In genomic region chr12:48796976-48797375, GRCh38 we compare ENCODE assay signal across 20 cellular contexts. TPM values are rescaled to one million over a fixed set of nuclear protein-coding genes. Genes with fewer than 3 reads are reported as not detected.
A peak's percentile ranks its signal among the peaks of the same experiment; 100 is the strongest.
DNase-seq lines count a peak whose midpoint lies in the region; ATAC-seq and TF ChIP-seq lines count a peak whose summit lies in the region.
"Had no signal": no experiment of that assay in that cellular context is flagged by ENCODE, and none has a peak within 500 bp of the region (broad histone marks: within the 10 kb centered on the region; RNA-seq: fewer than 3 reads in every experiment).

No MANE protein-coding gene starts in this region.

- peak overlapping the region; percentile 18 for H3K27ac Mint-ChIP-seq in activated naive CD8-positive, alpha-beta T cell treated with anti-CD3 and anti-CD28 coated beads, Interleukin-2, amount 50 U/mL, for 24 hours
- H3K27ac Mint-ChIP-seq: activated T-helper 1 cell treated with anti-CD3 and anti-CD28 coated beads, Interleukin-12 subunit alpha, Interleukin-12 subunit beta, Interleukin-2, Interleukin-4 antibody, amounts not matched to agents 30 ng/mL and 10 ng/mL and 1 ng/mL, durations not matched to agents 14 hours and 24 hours and 36 hours; immature natural killer cell; naive thymus-derived CD8-positive, alpha-beta T cell; progenitor cell of endocrine pancreas; stimulated activated naive B cell treated with anti-CD40 and anti-IgM and Interleukin-4, amounts not matched to agents 10 μg/mL and 1 μg/mL and 100 μg/mL, for 72 hours; T-helper 17 cell had no signal

- H3K4me1 ChIP-seq in SJCRH30: no peaks in the 10 kb centered on the region

- H3K4me3 Mint-ChIP-seq in activated naive CD8-positive, alpha-beta T cell treated with anti-CD3 and anti-CD28 coated beads, Interleukin-2, amount 50 U/mL, for 24 hours: no peak overlapping the region
- H3K4me3 Mint-ChIP-seq: activated T-helper 1 cell treated with anti-CD3 and anti-CD28 coated beads, Interleukin-12 subunit alpha, Interleukin-12 subunit beta, Interleukin-2, Interleukin-4 antibody, amounts not matched to agents 30 ng/mL and 10 ng/mL and 1 ng/mL, durations not matched to agents 14 hours and 24 hours and 36 hours; immature natural killer cell; naive thymus-derived CD8-positive, alpha-beta T cell; stimulated activated naive B cell treated with anti-CD40 and anti-IgM and Interleukin-4, amounts not matched to agents 10 μg/mL and 1 μg/mL and 100 μg/mL, for 72 hours; T-helper 17 cell had no signal

- H3K36me3 Mint-ChIP-seq in activated naive CD8-positive, alpha-beta T cell treated with anti-CD3 and anti-CD28 coated beads, Interleukin-2, amount 50 U/mL, for 24 hours (ENCODE audit: low read depth): no peaks in the 10 kb centered on the region
- H3K36me3 Mint-ChIP-seq: immature natural killer cell; naive thymus-derived CD8-positive, alpha-beta T cell; stimulated activated naive B cell treated with anti-CD40 and anti-IgM and Interleukin-4, amounts not matched to agents 10 μg/mL and 1 μg/mL and 100 μg/mL, for 72 hours had no signal

- H3K4me3 ChIP-seq in AG10803 (ENCODE audit: low read length) (no peak overlapping the region), SJCRH30 (no peak overlapping the region)
- H3K4me3 ChIP-seq: smooth muscle cell, transverse colon had no signal

- peaks cover 11% of the 10 kb centered on the region for H3K27me3 Mint-ChIP-seq in activated naive CD8-positive, alpha-beta T cell treated with anti-CD3 and anti-CD28 coated beads, Interleukin-2, amount 50 U/mL, for 24 hours
- H3K27me3 Mint-ChIP-seq: progenitor cell of endocrine pancreas had no signal

- H3K27ac ChIP-seq in SJCRH30: no peak overlapping the region

- H3K4me1 Mint-ChIP-seq in activated naive CD8-positive, alpha-beta T cell treated with anti-CD3 and anti-CD28 coated beads, Interleukin-2, amount 50 U/mL, for 24 hours: peaks cover 12% of the 10 kb centered on the region
- H3K4me1 Mint-ChIP-seq: immature natural killer cell had no signal

- peak; percentile 96 for ATAC-seq in activated naive CD8-positive, alpha-beta T cell treated with anti-CD3 and anti-CD28 coated beads, Interleukin-2, amount 50 U/mL, for 24 hours
- no peak for ATAC-seq in GM19452 (IDR thresholded peaks at IDR 0.05; ENCODE audit: unreplicated experiment)
- ATAC-seq: naive thymus-derived CD8-positive, alpha-beta T cell; Right ventricle myocardium inferior; T-helper 17 cell had no signal

- peak; percentile 27 for DNase-seq in AG10803 (ENCODE audit: low read depth)
- DNase-seq in DMS79 (lab: John Stamatoyannopoulos, UW): peak; percentile 12
- peak; percentile 66 to 87 for DNase-seq in NOMO-1 (lab: John Stamatoyannopoulos, UW; ENCODE audit: unreplicated experiment in 2 of 2)
- peak; percentile 51 for DNase-seq in activated naive CD8-positive, alpha-beta T cell treated with anti-CD3 and anti-CD28 coated beads, Interleukin-2, amount 50 U/mL, for 24 hours
- no peak for DNase-seq in SJCRH30
- no peak for DNase-seq in NCI-H146 (lab: John Stamatoyannopoulos, UW)
- DNase-seq: amniotic stem cell; effector memory CD4-positive, alpha-beta T cell; GOT3; immature natural killer cell; naive thymus-derived CD8-positive, alpha-beta T cell; NCI-H1092 treated with DMSO at 0.1 percent for 48 hours; stimulated activated naive B cell treated with anti-CD40 and anti-IgM and Interleukin-4, amounts not matched to agents 10 μg/mL and 1 μg/mL and 100 μg/mL, for 72 hours; T-helper 17 cell; transverse colon had no signal

- TF ChIP-seq CTCF in AG10803 (conservative IDR thresholded peaks at IDR 0.05; ENCODE audit: low read length): no peak

- H3K36me3 ChIP-seq in SJCRH30: no peaks in the 10 kb centered on the region
- H3K36me3 ChIP-seq: transverse colon had no signal

- H3K9me3 Mint-ChIP-seq in activated naive CD8-positive, alpha-beta T cell treated with anti-CD3 and anti-CD28 coated beads, Interleukin-2, amount 50 U/mL, for 24 hours: no peaks in the 10 kb centered on the region
- H3K9me3 Mint-ChIP-seq: activated T-helper 1 cell treated with anti-CD3 and anti-CD28 coated beads, Interleukin-12 subunit alpha, Interleukin-12 subunit beta, Interleukin-2, Interleukin-4 antibody, amounts not matched to agents 30 ng/mL and 10 ng/mL and 1 ng/mL, durations not matched to agents 14 hours and 24 hours and 36 hours; immature natural killer cell; naive thymus-derived CD8-positive, alpha-beta T cell; stimulated activated naive B cell treated with anti-CD40 and anti-IgM and Interleukin-4, amounts not matched to agents 10 μg/mL and 1 μg/mL and 100 μg/mL, for 72 hours had no signal

- no peaks in the 10 kb centered on the region for H3K9me3 ChIP-seq in SJCRH30 (replicated peaks)
- H3K9me3 ChIP-seq: transverse colon had no signal

- H3K27me3 ChIP-seq in SJCRH30: no peaks in the 10 kb centered on the region

RNA-seq across cellular contexts. Expression of gene ADCY6, which starts 8.1 kb away (rescaled TPM):
- total RNA-seq in SJCRH30 (2014; rRNA removed; shearing (Covaris generic)): 16.1 and 18.7 TPM in 2 replicates
- total RNA-seq: naive thymus-derived CD8-positive, alpha-beta T cell had no signal

RNA-seq across cellular contexts. Expression of gene CACNB3, which starts 21.3 kb away (rescaled TPM):
- total RNA-seq in SJCRH30 (2014; rRNA removed; shearing (Covaris generic)): 9.7 and 11.9 TPM in 2 replicates

RNA-seq across cellular contexts. Expression of gene DDX23, which starts 55.0 kb away (rescaled TPM):
- 153 and 167 TPM in 2 replicates for total RNA-seq in SJCRH30 (2014; rRNA removed; shearing (Covaris generic))

Comparison
In these comparisons a context has a peak if more than half of its experiments do, and no peak if none do; other contexts are left out.
1. DNase-seq: peak in AG10803 (single experiment), DMS79 (single experiment), NOMO-1 (2 of 2) and activated naive CD8-positive, alpha-beta T cell treated with anti-CD3 and anti-CD28 coated beads, Interleukin-2, amount 50 U/mL, for 24 hours (single experiment); none in SJCRH30 (0 of 2) and NCI-H146 (single experiment).